ENCODE assay signal across 8 cellular contexts in the genomic region with DNA sequence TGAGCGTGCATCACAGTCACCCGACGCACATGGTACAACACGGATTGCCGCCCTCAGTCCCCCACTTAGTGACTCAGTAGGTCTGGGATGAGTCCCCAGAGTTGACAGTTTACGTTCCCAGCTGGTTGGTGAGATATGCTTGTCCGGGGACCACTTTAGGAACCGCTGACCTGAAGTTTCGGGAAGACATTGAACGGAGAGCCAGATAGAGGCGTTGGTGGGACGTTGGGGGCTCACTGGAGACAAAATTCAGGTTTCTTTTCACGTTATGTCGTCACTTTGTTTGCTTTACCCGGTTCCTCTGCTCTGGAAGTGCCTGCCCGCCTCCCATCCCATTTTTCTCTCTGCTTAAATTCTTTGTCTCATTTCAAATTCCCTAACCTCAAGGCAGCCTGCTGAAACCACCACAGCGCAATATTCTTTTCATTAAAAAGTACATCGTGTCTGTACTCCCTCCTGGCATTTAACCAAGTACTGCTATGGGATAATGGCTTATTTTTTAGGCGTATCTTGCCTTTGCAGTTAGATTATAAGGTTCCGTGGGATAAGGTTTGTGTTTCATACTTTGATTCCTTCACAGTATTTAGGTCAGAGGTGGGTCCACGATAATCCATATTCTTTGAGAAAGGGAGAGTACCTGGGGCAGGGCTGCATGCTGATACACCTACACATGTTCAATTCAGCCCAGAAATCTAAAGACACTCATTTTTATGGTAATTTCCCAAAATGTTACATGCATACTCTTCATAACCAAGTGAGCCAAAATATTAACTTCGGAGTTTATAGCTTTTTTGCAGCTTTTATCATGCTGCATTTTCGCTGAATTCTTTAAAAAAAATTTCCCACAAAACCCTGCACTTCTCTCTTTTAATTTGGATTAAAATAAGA. TPM values are rescaled to one million over a fixed set of nuclear protein-coding genes. Genes with fewer than 3 reads are reported as not detected.
DNase-seq lines count a peak whose midpoint lies in the region; ATAC-seq lines count a peak whose summit lies in the region.

No MANE protein-coding gene starts in this region.

- no peak for ATAC-seq in activated CD8-positive, alpha-beta memory T cell treated with anti-CD3 and anti-CD28 coated beads, Interleukin-2, amount 10 ng/mL, durations not matched to agents 7 days and 5 days
- peak; percentile 80 for ATAC-seq in stimulated activated effector memory CD8-positive, alpha-beta T cell treated with anti-CD3 and anti-CD28 coated beads, Interleukin-12 subunit alpha, Interleukin-12 subunit beta, amount 100 ng/mL, for 72 hours
- no peak for ATAC-seq in HG03097 (IDR thresholded peaks at IDR 0.05; ENCODE audit: low FRiP score, unreplicated experiment)

- peak; percentile 61 for DNase-seq in activated CD8-positive, alpha-beta memory T cell treated with anti-CD3 and anti-CD28 coated beads, Interleukin-2, amount 10 ng/mL, durations not matched to agents 7 days and 5 days
- DNase-seq in activated CD8-positive, alpha-beta memory T cell treated with anti-CD3 and anti-CD28 coated beads for 24 hours, result no peak
- DNase-seq in activated CD4-positive, alpha-beta memory T cell treated with anti-CD3 and anti-CD28 coated beads for 36 hours, result peak; percentile 74
- DNase-seq in hepatic stellate cell (ENCODE audit: low spot score) (peak; percentile 38), NOMO-1 (lab: John Stamatoyannopoulos, UW; ENCODE audit: unreplicated experiment in 2 of 2) (no peak), inferior parietal cortex (ENCODE audit: extremely low spot score) (no peak)
- no peak for DNase-seq in stimulated activated effector memory CD8-positive, alpha-beta T cell treated with anti-CD3 and anti-CD28 coated beads, Interleukin-12 subunit alpha, Interleukin-12 subunit beta, amount 100 ng/mL, for 72 hours (ENCODE audit: low spot score in 2 of 2)

- POLR2A ChIA-PET in activated CD4-positive, alpha-beta memory T cell treated with anti-CD3 and anti-CD28 coated beads for 36 hours (lab: Charles Lee), result interaction anchor here (0.8 to 2.2 kb wide), 4 partner anchors 8 to 119 kb away, joined by 3 to 8 read pairs (median 3); no protein-coding TSS in a partner anchor

- peaks cover 12% of the 10 kb centered on the region for H3K27me3 Mint-ChIP-seq in activated CD8-positive, alpha-beta memory T cell treated with anti-CD3 and anti-CD28 coated beads, Interleukin-2, amount 10 ng/mL, durations not matched to agents 7 days and 5 days
- no peaks in the 10 kb centered on the region for H3K27me3 Mint-ChIP-seq in activated CD4-positive, alpha-beta memory T cell treated with anti-CD3 and anti-CD28 coated beads for 36 hours

- H3K36me3 Mint-ChIP-seq in activated CD8-positive, alpha-beta memory T cell treated with anti-CD3 and anti-CD28 coated beads, Interleukin-2, amount 10 ng/mL, durations not matched to agents 7 days and 5 days, result peaks cover 15% of the 10 kb centered on the region
- peaks cover 16% of the 10 kb centered on the region for H3K36me3 Mint-ChIP-seq in activated CD4-positive, alpha-beta memory T cell treated with anti-CD3 and anti-CD28 coated beads for 36 hours
- H3K36me3 Mint-ChIP-seq in stimulated activated effector memory CD8-positive, alpha-beta T cell treated with anti-CD3 and anti-CD28 coated beads, Interleukin-12 subunit alpha, Interleukin-12 subunit beta, amount 100 ng/mL, for 72 hours, result peaks cover 35% of the 10 kb centered on the region

- intact Hi-C loops in activated CD4-positive, alpha-beta memory T cell treated with anti-CD3 and anti-CD28 coated beads for 36 hours (cut with micrococcal nuclease), result loop anchor here (1.0 to 2.0 kb wide), 4 partner anchors 11 to 120 kb away; partner anchors contain the start of gene RPL35A

- H3K4me1 Mint-ChIP-seq in activated CD8-positive, alpha-beta memory T cell treated with anti-CD3 and anti-CD28 coated beads, Interleukin-2, amount 10 ng/mL, durations not matched to agents 7 days and 5 days, result peaks cover 45% of the 10 kb centered on the region
- peaks cover 52% of the 10 kb centered on the region for H3K4me1 Mint-ChIP-seq in activated CD4-positive, alpha-beta memory T cell treated with anti-CD3 and anti-CD28 coated beads for 36 hours (ENCODE audit: low read depth)
- H3K4me1 Mint-ChIP-seq in stimulated activated effector memory CD8-positive, alpha-beta T cell treated with anti-CD3 and anti-CD28 coated beads, Interleukin-12 subunit alpha, Interleukin-12 subunit beta, amount 100 ng/mL, for 72 hours, result peaks cover 48% of the 10 kb centered on the region

- H3K4me3 Mint-ChIP-seq in activated CD8-positive, alpha-beta memory T cell treated with anti-CD3 and anti-CD28 coated beads, Interleukin-2, amount 10 ng/mL, durations not matched to agents 7 days and 5 days, result peak overlapping the region; percentile 83
- peak overlapping the region; percentile 86 for H3K4me3 Mint-ChIP-seq in activated CD4-positive, alpha-beta memory T cell treated with anti-CD3 and anti-CD28 coated beads for 36 hours
- peak overlapping the region; percentile 86 for H3K4me3 Mint-ChIP-seq in stimulated activated effector memory CD8-positive, alpha-beta T cell treated with anti-CD3 and anti-CD28 coated beads, Interleukin-12 subunit alpha, Interleukin-12 subunit beta, amount 100 ng/mL, for 72 hours

- no peaks in the 10 kb centered on the region for H3K9me3 Mint-ChIP-seq in activated CD8-positive, alpha-beta memory T cell treated with anti-CD3 and anti-CD28 coated beads, Interleukin-2, amount 10 ng/mL, durations not matched to agents 7 days and 5 days (ENCODE audit: low read depth)
- no peaks in the 10 kb centered on the region for H3K9me3 Mint-ChIP-seq in activated CD4-positive, alpha-beta memory T cell treated with anti-CD3 and anti-CD28 coated beads for 36 hours
- H3K9me3 Mint-ChIP-seq in stimulated activated effector memory CD8-positive, alpha-beta T cell treated with anti-CD3 and anti-CD28 coated beads, Interleukin-12 subunit alpha, Interleukin-12 subunit beta, amount 100 ng/mL, for 72 hours, result no peaks in the 10 kb centered on the region

- CTCF ChIA-PET in activated CD8-positive, alpha-beta memory T cell treated with anti-CD3 and anti-CD28 coated beads, Interleukin-2, amount 10 ng/mL, durations not matched to agents 7 days and 5 days (lab: Charles Lee), result no interaction called here
- CTCF ChIA-PET in activated CD4-positive, alpha-beta memory T cell treated with anti-CD3 and anti-CD28 coated beads for 36 hours (lab: Charles Lee), result interaction anchor here (1.9 to 2.8 kb wide), 2 partner anchors 55 to 119 kb away, joined by 11 to 14 read pairs; no protein-coding TSS in a partner anchor

- H3K27ac Mint-ChIP-seq in activated CD8-positive, alpha-beta memory T cell treated with anti-CD3 and anti-CD28 coated beads, Interleukin-2, amount 10 ng/mL, durations not matched to agents 7 days and 5 days, result peak overlapping the region; percentile 24
- H3K27ac Mint-ChIP-seq in activated CD4-positive, alpha-beta memory T cell treated with anti-CD3 and anti-CD28 coated beads for 36 hours, result peak overlapping the region; percentile 97
- H3K27ac Mint-ChIP-seq in stimulated activated effector memory CD8-positive, alpha-beta T cell treated with anti-CD3 and anti-CD28 coated beads, Interleukin-12 subunit alpha, Interleukin-12 subunit beta, amount 100 ng/mL, for 72 hours, result peak overlapping the region; percentile 87

RNA-seq across cellular contexts. Expression of gene LMLN, which starts 0.9 kb away (rescaled TPM):
- 1 to 10 TPM; 1.5 to 1.7 TPM for total RNA-seq in activated CD8-positive, alpha-beta memory T cell treated with anti-CD3 and anti-CD28 coated beads, Interleukin-2, amount 10 ng/mL, durations not matched to agents 7 days and 5 days
- total RNA-seq in activated CD4-positive, alpha-beta memory T cell treated with anti-CD3 and anti-CD28 coated beads for 36 hours, result 1 to 10 TPM; 3.6 to 3.8 TPM

RNA-seq across cellular contexts. Expression of gene RPL35A, which starts 10.9 kb away (rescaled TPM):
- total RNA-seq in activated CD8-positive, alpha-beta memory T cell treated with anti-CD3 and anti-CD28 coated beads, Interleukin-2, amount 10 ng/mL, durations not matched to agents 7 days and 5 days, result 100 to 1,000 TPM; 803 to 912 TPM
- 1,000 to 10,000 TPM; 1,575 to 1,587 TPM for total RNA-seq in activated CD4-positive, alpha-beta memory T cell treated with anti-CD3 and anti-CD28 coated beads for 36 hours

Comparison
In these comparisons a context has a peak if more than half of its experiments do, and no peak if none do; other contexts are left out.
1. DNase-seq: peak in activated CD8-positive, alpha-beta memory T cell treated with anti-CD3 and anti-CD28 coated beads, Interleukin-2, amount 10 ng/mL, durations not matched to agents 7 days and 5 days (single experiment), activated CD4-positive, alpha-beta memory T cell treated with anti-CD3 and anti-CD28 coated beads for 36 hours (single experiment) and hepatic stellate cell (single experiment); none in activated CD8-positive, alpha-beta memory T cell treated with anti-CD3 and anti-CD28 coated beads for 24 hours (single experiment), stimulated activated effector memory CD8-positive, alpha-beta T cell treated with anti-CD3 and anti-CD28 coated beads, Interleukin-12 subunit alpha, Interleukin-12 subunit beta, amount 100 ng/mL, for 72 hours (0 of 2), NOMO-1 (0 of 2) and inferior parietal cortex (single experiment).
2. H3K27ac Mint-ChIP-seq: peak in every context shown above with its lines; median percentile 97 in activated CD4-positive, alpha-beta memory T cell treated with anti-CD3 and anti-CD28 coated beads for 36 hours; 87 in stimulated activated effector memory CD8-positive, alpha-beta T cell treated with anti-CD3 and anti-CD28 coated beads, Interleukin-12 subunit alpha, Interleukin-12 subunit beta, amount 100 ng/mL, for 72 hours; 24 in activated CD8-positive, alpha-beta memory T cell treated with anti-CD3 and anti-CD28 coated beads, Interleukin-2, amount 10 ng/mL, durations not matched to agents 7 days and 5 days.
3. Peak in every context shown above with its lines, with median percentiles within 50 percentile points of each other: H3K4me3 Mint-ChIP-seq.